10 cellular contexts compared by ENCODE assay signal in genomic region chr12:24705741-24706358, GRCh38.
DNase-seq lines count a peak whose midpoint lies in the region; ATAC-seq and TF ChIP-seq lines count a peak whose summit lies in the region.
"Had no signal": no experiment of that assay in that cellular context is flagged by ENCODE, and none has a peak within 500 bp of the region (broad histone marks: within the 10 kb centered on the region; RNA-seq: fewer than 3 reads in every experiment).

No MANE protein-coding gene starts in this region.

- no peaks in the 10 kb centered on the region for H3K9me3 Mint-ChIP-seq in endothelial cell (ENCODE audit: unreplicated experiment)

- no peak overlapping the region for H3K27ac Mint-ChIP-seq in endothelial cell (ENCODE audit: unreplicated experiment)

- peaks cover 0 to 6% of the 10 kb centered on the region in 2 experiments; a peak in 2 of 4 replicates for H3K4me1 ChIP-seq in SK-N-SH (ENCODE audit: control insufficient read depth in 1 of 2, insufficient read depth in 2 of 2, low read depth in 1 of 2, low read length in 1 of 2)
- H3K4me1 ChIP-seq: adrenal gland had no signal

- peak overlapping the region in 1 of 2 experiments; percentile 64; a peak in 1 of 4 replicates for H3K27ac ChIP-seq in SK-N-SH (ENCODE audit: low read depth in 2 of 2, low read length in 1 of 2)

- TF ChIP-seq CTCF in AG10803 (conservative IDR thresholded peaks at IDR 0.05; ENCODE audit: low read length) (no peak), SK-N-SH (IDR thresholded peaks at IDR 0.05) (no peak), endothelial cell (IDR thresholded peaks at IDR 0.05; ENCODE audit: unreplicated experiment) (no peak)

- WGBS in SK-N-SH (ENCODE audit: low lambda C conversion rate): 54% methylated on average over 4 of the region's 4 CpGs

- H3K27me3 ChIP-seq in SK-N-SH (ENCODE audit: insufficient read depth): no peaks in the 10 kb centered on the region
- H3K27me3 ChIP-seq: adrenal gland had no signal

- no peak overlapping the region for H3K4me3 ChIP-seq in AG10803 (ENCODE audit: low read length)
- no peak overlapping the region for H3K4me3 ChIP-seq in SK-N-SH (ENCODE audit: low read depth in 2 of 2, low read length in 1 of 2)
- H3K4me3 ChIP-seq: adrenal gland, lung had no signal

- ATAC-seq in GM19043 (IDR thresholded peaks at IDR 0.05; ENCODE audit: low read depth, unreplicated experiment): peak; percentile 99
- peak; percentile 99 for ATAC-seq in HG03045 (IDR thresholded peaks at IDR 0.05; ENCODE audit: unreplicated experiment)

- no peaks in the 10 kb centered on the region for H3K9me2 ChIP-seq in SK-N-SH

- no peaks in the 10 kb centered on the region for H3K9me3 ChIP-seq in SK-N-SH
- H3K9me3 ChIP-seq: adrenal gland had no signal

- no peak for TF ChIP-seq RAD21 in SK-N-SH (IDR thresholded peaks at IDR 0.05; ENCODE audit: low read length)

- DNase-seq in AG10803 (ENCODE audit: low read depth) (peak; percentile 2), SK-N-SH (no peak), endothelial cell (ENCODE audit: low spot score) (no peak), DMS53 (lab: John Stamatoyannopoulos, UW) (no peak), NCI-H1105 (lab: John Stamatoyannopoulos, UW) (no peak)
- no peak for DNase-seq in activated naive CD4-positive, alpha-beta T cell treated with Interleukin-2 at 50 U/mL for 16 hours
- DNase-seq: adrenal gland had no signal

- no peaks in the 10 kb centered on the region for H3K4me1 Mint-ChIP-seq in endothelial cell (ENCODE audit: unreplicated experiment)

- no peaks in the 10 kb centered on the region for H4K20me1 ChIP-seq in SK-N-SH (ENCODE audit: insufficient read depth)

- H3K36me3 ChIP-seq in SK-N-SH (replicated peaks in 1 of 2; ENCODE audit: control insufficient read depth in 1 of 2, insufficient read depth in 2 of 2, low read length in 1 of 2): no peaks in the 10 kb centered on the region
- H3K36me3 ChIP-seq: adrenal gland had no signal

- H3K4me2 ChIP-seq in SK-N-SH: no peak overlapping the region

- H3K27me3 Mint-ChIP-seq in endothelial cell (ENCODE audit: unreplicated experiment): peaks cover 6% of the 10 kb centered on the region

- H3F3A ChIP-seq in SK-N-SH (replicated peaks; ENCODE audit: insufficient read depth): no peaks in the 10 kb centered on the region

- TF ChIP-seq EP300 in SK-N-SH (IDR thresholded peaks at IDR 0.05; ENCODE audit: borderline replicate concordance in 1 of 2, low read depth in 1 of 2, low read length in 1 of 2): no peak

- no peaks in the 10 kb centered on the region for H3K79me2 ChIP-seq in SK-N-SH (ENCODE audit: insufficient read depth)

- 0 out of 2 replicates have a peak overlapping the region, but pooled peaks have one; percentile 46 for H2AFZ ChIP-seq in SK-N-SH (ENCODE audit: low read depth)

- H3K36me3 Mint-ChIP-seq in endothelial cell (ENCODE audit: low read depth, unreplicated experiment): no peaks in the 10 kb centered on the region

- POLR2A ChIA-PET in SK-N-SH (lab: Yijun Ruan, JAX): no interaction called here

- CTCF ChIA-PET in SK-N-SH (lab: Yijun Ruan, JAX): interaction anchor here (1.6 kb wide), 1 partner anchor 10 kb away, joined by 5 read pairs; no protein-coding TSS in a partner anchor

- no peak overlapping the region for H3K4me3 Mint-ChIP-seq in endothelial cell (ENCODE audit: unreplicated experiment)

- H3K9ac ChIP-seq in SK-N-SH: no peak overlapping the region

TF ChIP-seq in SK-N-SH, 30 proteins besides CTCF, POLR2A, EP300 and RAD21:
- no peak for TF ChIP-seq TAF1 (IDR thresholded peaks at IDR 0.05; ENCODE audit: borderline replicate concordance, low read depth, low read length)
- no peak for TF ChIP-seq NFIC (IDR thresholded peaks at IDR 0.05; ENCODE audit: borderline replicate concordance)
- no peak for TF ChIP-seq USF1 (IDR thresholded peaks at IDR 0.05; ENCODE audit: borderline replicate concordance, low read depth)
- TF ChIP-seq USF2 (IDR thresholded peaks at IDR 0.05; ENCODE audit: borderline replicate concordance, low read depth, low read length): no peak
- no peak for TF ChIP-seq RFX5 (IDR thresholded peaks at IDR 0.05; ENCODE audit: low read length)
- no peak for TF ChIP-seq POLR2AphosphoS5 (IDR thresholded peaks at IDR 0.05; ENCODE audit: low read depth, low read length)
- TF ChIP-seq GATA2 (CRISPR knock-in tag; IDR thresholded peaks at IDR 0.05): no peak
- TF ChIP-seq RXRA (IDR thresholded peaks at IDR 0.05; ENCODE audit: borderline replicate concordance, low read depth): no peak
- TF ChIP-seq PBX3 (IDR thresholded peaks at IDR 0.05): no peak
- no peak for TF ChIP-seq MEF2A (IDR thresholded peaks at IDR 0.05; ENCODE audit: borderline replicate concordance, low read depth)
- no peak for TF ChIP-seq REST (IDR thresholded peaks at IDR 0.05; ENCODE audit: low read depth, low read length)
- TF ChIP-seq RCOR1 (IDR thresholded peaks at IDR 0.05; ENCODE audit: low read length): no peak
- TF ChIP-seq ELF1 (IDR thresholded peaks at IDR 0.05): no peak
- TF ChIP-seq SIN3A (IDR thresholded peaks at IDR 0.05; ENCODE audit: borderline replicate concordance, low read depth, low read length): no peak
- no peak for TF ChIP-seq EZH2phosphoT487 (IDR thresholded peaks at IDR 0.05; ENCODE audit: borderline replicate concordance, low read depth)
- TF ChIP-seq FOXM1 (IDR thresholded peaks at IDR 0.05; ENCODE audit: low read depth): no peak
- no peak for TF ChIP-seq TCF12 (IDR thresholded peaks at IDR 0.05)
- TF ChIP-seq MAX (IDR thresholded peaks at IDR 0.05; ENCODE audit: low read depth): no peak
- TF ChIP-seq TEAD4 (IDR thresholded peaks at IDR 0.05; ENCODE audit: borderline replicate concordance, insufficient read depth): no peak
